In genomic region chr22:20508067-20508755, GRCh38 we compare ENCODE assay signal across 7 cellular contexts. TPM values are rescaled to one million over a fixed set of nuclear protein-coding genes. Genes with fewer than 3 reads are reported as not detected.
A peak's percentile ranks its signal among the peaks of the same experiment; 100 is the strongest.
DNase-seq lines count a peak whose midpoint lies in the region; ATAC-seq and TF ChIP-seq lines count a peak whose summit lies in the region.
"Not testable (repeated sequence)": the region's sequence is repeated elsewhere in the genome, so short reads cannot be mapped to it uniquely, and the experiment has no call there.

No MANE protein-coding gene starts in this region.

- H3K4ac ChIP-seq in mesenchymal stem cell (ENCODE audit: low read depth in 1 of 2, low read length in 2 of 2), result peak overlapping the region; percentile 95 to 99

- peak overlapping the region; percentile 92 for H4K8ac ChIP-seq in mesenchymal stem cell (ENCODE audit: low read length)

- peak overlapping the region; percentile 99 for H3K9ac ChIP-seq in mesenchymal stem cell (ENCODE audit: low read length)

- peak overlapping the region; percentile 20 for H2AK5ac ChIP-seq in mesenchymal stem cell (ENCODE audit: low read length, severe bottlenecking)

- peak in 1 of 2 donors; percentile 27 for TF ChIP-seq POLR2A in sigmoid colon (IDR thresholded peaks at IDR 0.05)

- peak overlapping the region; percentile 91 for H3K4me3 ChIP-seq in MG63
- H3K4me3 ChIP-seq in cardiac fibroblast (replicated peaks in 1 of 2; ENCODE audit: low read depth in 2 of 2, low read length in 2 of 2), result peak overlapping the region; percentile 87 to 96
- peak overlapping the region; percentile 78 to 97 for H3K4me3 ChIP-seq in mesenchymal stem cell (ENCODE audit: insufficient read depth in 1 of 2, low read depth in 1 of 2, low read length in 2 of 2)
- H3K4me3 ChIP-seq in sigmoid colon, result peak overlapping the region; percentile 76 to 86 (median 80)

- not testable (repeated sequence) for H3K9me3 ChIP-seq in MG63; mesenchymal stem cell (ENCODE audit: control insufficient read depth, low read length); sigmoid colon

- H3K9me3 Mint-ChIP-seq in activated CD4-positive, alpha-beta memory T cell treated with anti-CD3 and anti-CD28 coated beads for 36 hours, result not testable (repeated sequence)

- H3K4me3 Mint-ChIP-seq in activated CD4-positive, alpha-beta memory T cell treated with anti-CD3 and anti-CD28 coated beads for 36 hours, result peak overlapping the region; percentile 91

- peaks cover 24% of the 10 kb centered on the region for H3K36me3 Mint-ChIP-seq in activated CD4-positive, alpha-beta memory T cell treated with anti-CD3 and anti-CD28 coated beads for 36 hours

- intact Hi-C loops in activated CD4-positive, alpha-beta memory T cell treated with anti-CD3 and anti-CD28 coated beads for 36 hours (cut with micrococcal nuclease), result loop anchor here (2.0 to 10.0 kb wide), 5 partner anchors 15 to 407 kb away; partner anchors contain the start of genes CRKL and DGCR6L
- intact Hi-C loops in Right ventricle myocardium superior (cut with DNase I) (loop anchor here (5.0 kb wide), 1 partner anchor 44 kb away; no protein-coding TSS in a partner anchor), sigmoid colon (cut with DNase I) (loop anchor here (2.0 kb wide), 2 partner anchors 23 to 43 kb away; no protein-coding TSS in a partner anchor)

- H2BK12ac ChIP-seq in mesenchymal stem cell (ENCODE audit: low read length in 2 of 2), result peak overlapping the region in 1 of 2 experiments; percentile 30

- H3K18ac ChIP-seq in mesenchymal stem cell (ENCODE audit: low read depth in 1 of 2, low read length in 2 of 2), result peak overlapping the region; percentile 87 to 99

- H2AFZ ChIP-seq in mesenchymal stem cell (ENCODE audit: low read depth, low read length), result not testable (repeated sequence)

- H3K36me3 ChIP-seq in MG63, result peaks cover 21% of the 10 kb centered on the region
- H3K36me3 ChIP-seq in mesenchymal stem cell (ENCODE audit: control insufficient read depth in 1 of 2, insufficient read depth in 2 of 2, low read depth in 1 of 2, low read length in 2 of 2); sigmoid colon: not testable (repeated sequence)

- H3K27me3 ChIP-seq in MG63; mesenchymal stem cell (ENCODE audit: control insufficient read depth in 1 of 2, insufficient read depth in 1 of 2, low read length in 2 of 2); sigmoid colon: not testable (repeated sequence)

- peak overlapping the region; percentile 96 for H4K91ac ChIP-seq in mesenchymal stem cell (ENCODE audit: low read length)

- peak overlapping the region; percentile 93 for H3K27ac Mint-ChIP-seq in activated CD4-positive, alpha-beta memory T cell treated with anti-CD3 and anti-CD28 coated beads for 36 hours

- H2BK15ac ChIP-seq in mesenchymal stem cell (ENCODE audit: low read depth, poor library complexity, severe bottlenecking), result peak overlapping the region; percentile 89

- peak overlapping the region; percentile 96 for H3K4me2 ChIP-seq in mesenchymal stem cell (ENCODE audit: low read length, poor library complexity, severe bottlenecking)

- H2BK120ac ChIP-seq in mesenchymal stem cell (ENCODE audit: low read depth, low read length), result peak overlapping the region; percentile 54

- H3K27ac ChIP-seq in mesenchymal stem cell (ENCODE audit: low read length, poor library complexity, severe bottlenecking) (peak overlapping the region; percentile 94), sigmoid colon (peak overlapping the region; percentile 96 to 99 (median 97))

- peak overlapping the region in 1 of 2 experiments; percentile 26 for H3K23ac ChIP-seq in mesenchymal stem cell (ENCODE audit: low read length in 2 of 2)

- DNase-seq in MG63; activated CD4-positive, alpha-beta memory T cell treated with anti-CD3 and anti-CD28 coated beads for 36 hours; cardiac fibroblast (ENCODE audit: low read depth in 2 of 2); Right ventricle myocardium superior; mesenchymal stem cell; sigmoid colon: not testable (repeated sequence)

- CTCF ChIA-PET in activated CD4-positive, alpha-beta memory T cell treated with anti-CD3 and anti-CD28 coated beads for 36 hours (lab: Charles Lee), result interaction anchor here (0.9 to 3.9 kb wide), 11 partner anchors 10 to 90 kb away, joined by 3 to 41 read pairs (median 5); no protein-coding TSS in a partner anchor

- POLR2A ChIA-PET in activated CD4-positive, alpha-beta memory T cell treated with anti-CD3 and anti-CD28 coated beads for 36 hours (lab: Charles Lee), result interaction anchor here (0.6 to 4.2 kb wide), 17 partner anchors 9 to 189 kb away, joined by 3 to 43 read pairs (median 6); partner anchors contain the start of genes DGCR6L and KLHL22

- 6% methylated on average over 21 of the region's 21 CpGs for WGBS in mesenchymal stem cell
- WGBS in sigmoid colon, 2 donors, result 1 to 4% methylated on average over 21 of the region's 21 CpGs

- peak overlapping the region; percentile 59 for H2BK5ac ChIP-seq in mesenchymal stem cell (ENCODE audit: low read depth, low read length, poor library complexity, severe bottlenecking)

- peak overlapping the region in 1 of 2 experiments; percentile 98 for H3K14ac ChIP-seq in mesenchymal stem cell (ENCODE audit: low read length in 2 of 2)

- not testable (repeated sequence) for TF ChIP-seq CTCF in cardiac fibroblast (IDR thresholded peaks at IDR 0.05; ENCODE audit: low read depth, low read length); sigmoid colon (IDR thresholded peaks at IDR 0.05)

- H3K79me1 ChIP-seq in mesenchymal stem cell (replicated peaks; ENCODE audit: low read length, poor library complexity, severe bottlenecking), result not testable (repeated sequence)

- H3K27me3 Mint-ChIP-seq in activated CD4-positive, alpha-beta memory T cell treated with anti-CD3 and anti-CD28 coated beads for 36 hours, result not testable (repeated sequence)

- H3K4me1 ChIP-seq in mesenchymal stem cell (ENCODE audit: control insufficient read depth, insufficient read depth, low read depth, low read length) (peaks cover 25% of the 10 kb centered on the region), sigmoid colon (peaks cover 0 to 50% (median 43%) of the 10 kb centered on the region in 4 donors)

- ATAC-seq in GM18909 (IDR thresholded peaks at IDR 0.05; ENCODE audit: poor library complexity, unreplicated experiment) (peak; percentile 3), Right ventricle myocardium superior (ENCODE audit: poor library complexity) (peak; percentile 6)

- TF ChIP-seq EP300 in sigmoid colon (IDR thresholded peaks at IDR 0.05), result not testable (repeated sequence)

- H3K4me1 Mint-ChIP-seq in activated CD4-positive, alpha-beta memory T cell treated with anti-CD3 and anti-CD28 coated beads for 36 hours (ENCODE audit: low read depth), result peaks cover 51% of the 10 kb centered on the region

RNA-seq across cellular contexts. Expression of gene MED15, which starts 0.8 kb away (rescaled TPM):
- 17.2 and 34.0 TPM in 2 replicates for total RNA-seq in MG63 (2014; rRNA removed; shearing (Covaris generic); ENCODE audit: low replicate concordance)
- 10 to 100 TPM; 93.3 to 97.4 TPM for total RNA-seq in activated CD4-positive, alpha-beta memory T cell treated with anti-CD3 and anti-CD28 coated beads for 36 hours
- total RNA-seq in Right ventricle myocardium superior (36.3 TPM), sigmoid colon (10 to 100 TPM; 26.4 to 75.3 (median 34.9) TPM)
- 63.2 TPM for polyA plus RNA-seq in mesenchymal stem cell (2013, experiment 1 of 2)
- 60.2 TPM for polyA plus RNA-seq in mesenchymal stem cell (2013, experiment 2 of 2)
- 10 to 100 TPM; 25.8 to 86.8 (median 37.5) TPM for polyA plus RNA-seq in sigmoid colon

RNA-seq across cellular contexts. Expression of gene KLHL22, which starts 12.6 kb away (rescaled TPM):
- total RNA-seq in MG63 (2014; rRNA removed; shearing (Covaris generic); ENCODE audit: low replicate concordance), result 29.1 and 36.0 TPM in 2 replicates
- total RNA-seq in activated CD4-positive, alpha-beta memory T cell treated with anti-CD3 and anti-CD28 coated beads for 36 hours, result 10 to 100 TPM; 23.3 to 25.5 TPM
- 13.5 TPM for total RNA-seq in Right ventricle myocardium superior
- 10.8 TPM for polyA plus RNA-seq in mesenchymal stem cell (2013, experiment 1 of 2)
- polyA plus RNA-seq in mesenchymal stem cell (2013, experiment 2 of 2), result 10.8 TPM
- 10 to 100 TPM; 26.4 to 39.6 (median 32.7) TPM for total RNA-seq in sigmoid colon
- polyA plus RNA-seq in sigmoid colon, result 10 to 100 TPM in 1 of 3 donors, 1 to 10 TPM in 2; 5.4 to 14.0 (median 6.0) TPM
